In genomic region chr10:6542999-6543430, GRCh38 we compare ENCODE assay signal across 8 cellular contexts. TPM values are rescaled to one million over a fixed set of nuclear protein-coding genes. Genes with fewer than 3 reads are reported as not detected.
DNase-seq lines count a peak whose midpoint lies in the region; ATAC-seq and TF ChIP-seq lines count a peak whose summit lies in the region.

No MANE protein-coding gene starts in this region.

- H3K4me3 Mint-ChIP-seq in glutamatergic neuron (ENCODE audit: unreplicated experiment) = no peak overlapping the region

- ATAC-seq in HG03354 (IDR thresholded peaks at IDR 0.05; ENCODE audit: poor library complexity, severe bottlenecking, unreplicated experiment) (peak; percentile 60), HG03095 (IDR thresholded peaks at IDR 0.05; ENCODE audit: unreplicated experiment) (no peak)
- peak; percentile 65 for ATAC-seq in stimulated activated naive CD8-positive, alpha-beta T cell treated with anti-CD3 and anti-CD28 coated beads, Interleukin-15, Interleukin-2, amounts not matched to agents 100 U/mL and 50 U/mL, for 24 hours

- H3K9me3 Mint-ChIP-seq in glutamatergic neuron (ENCODE audit: unreplicated experiment) = peaks cover 2% of the 10 kb centered on the region

- peaks cover 2% of the 10 kb centered on the region for H3K27me3 Mint-ChIP-seq in glutamatergic neuron (ENCODE audit: unreplicated experiment)

- peaks cover 5% of the 10 kb centered on the region for H3K4me1 Mint-ChIP-seq in glutamatergic neuron (ENCODE audit: low read depth, unreplicated experiment)

- TF ChIP-seq CTCF in glutamatergic neuron (IDR thresholded peaks at IDR 0.05; ENCODE audit: partially characterized antibody, unreplicated experiment) = no peak

- DNase-seq in activated CD4-positive, alpha-beta T cell treated with anti-CD3 and anti-CD28 coated beads for 4 hours = peak; percentile 39 to 43
- DNase-seq in effector CD8-positive, alpha-beta T cell (lab: John Stamatoyannopoulos, UW) = peak; percentile 36
- peak; percentile 33 for DNase-seq in stimulated activated naive CD8-positive, alpha-beta T cell treated with anti-CD3 and anti-CD28 coated beads, Interleukin-15, Interleukin-2, amounts not matched to agents 100 U/mL and 50 U/mL, for 24 hours
- DNase-seq in NCI-H2227 treated with DMSO at 0.1 percent for 48 hours (lab: John Stamatoyannopoulos, UW) (no peak), glutamatergic neuron (no peak), NCI-H345 (lab: John Stamatoyannopoulos, UW) (no peak)

- H3K36me3 Mint-ChIP-seq in glutamatergic neuron (ENCODE audit: unreplicated experiment) = no peaks in the 10 kb centered on the region

- no peak overlapping the region for H3K27ac Mint-ChIP-seq in glutamatergic neuron (ENCODE audit: unreplicated experiment)

RNA-seq across cellular contexts. Expression of gene PRKCQ, which starts 37.1 kb away (rescaled TPM):
- total RNA-seq in glutamatergic neuron (ENCODE audit: unreplicated experiment) = 1.3 TPM

Comparison
In these comparisons a context has a peak if more than half of its experiments do, and no peak if none do; other contexts are left out.
1. DNase-seq: peak in activated CD4-positive, alpha-beta T cell treated with anti-CD3 and anti-CD28 coated beads for 4 hours (2 of 2), effector CD8-positive, alpha-beta T cell (single experiment) and stimulated activated naive CD8-positive, alpha-beta T cell treated with anti-CD3 and anti-CD28 coated beads, Interleukin-15, Interleukin-2, amounts not matched to agents 100 U/mL and 50 U/mL, for 24 hours (single experiment); none in NCI-H2227 treated with DMSO at 0.1 percent for 48 hours (single experiment), glutamatergic neuron (single experiment) and NCI-H345 (single experiment).